8 cellular contexts compared by ENCODE assay signal in genomic region chr13:59318320-59318930, GRCh38.
DNase-seq lines count a peak whose midpoint lies in the region; ATAC-seq, FAIRE-seq and TF ChIP-seq lines count a peak whose summit lies in the region.

No MANE protein-coding gene starts in this region.

- no peak for TF ChIP-seq POLR2A in K562 (conservative IDR thresholded peaks at IDR 0.05)

- no peak overlapping the region for H3K4me3 Mint-ChIP-seq in stimulated activated memory B cell treated with anti-CD40 and anti-IgM and Interleukin-4, amounts not matched to agents 10 μg/mL and 1 μg/mL and 100 μg/mL, for 72 hours

- BruUV-seq in K562 (replicated peaks; lab: Mats Ljungman, UMichigan): no TSS peak

- peaks cover 4% of the 10 kb centered on the region for H3K9me3 Mint-ChIP-seq in stimulated activated memory B cell treated with anti-CD40 and anti-IgM and Interleukin-4, amounts not matched to agents 10 μg/mL and 1 μg/mL and 100 μg/mL, for 72 hours

- H3K36me3 ChIP-seq in K562 (ENCODE audit: control insufficient read depth, insufficient read depth, low read length): no peaks in the 10 kb centered on the region

- 0% methylated on average over 4 of the region's 4 CpGs for WGBS in K562 (ENCODE audit: insufficient coverage, low coverage, missing lambda C conversion rate)

- POLR2A ChIA-PET in K562 (lab: Yijun Ruan, JAX): no interaction called here

- H3K36me3 Mint-ChIP-seq in stimulated activated memory B cell treated with anti-CD40 and anti-IgM and Interleukin-4, amounts not matched to agents 10 μg/mL and 1 μg/mL and 100 μg/mL, for 72 hours: no peaks in the 10 kb centered on the region

- DNase-seq in GOT3 (lab: John Stamatoyannopoulos, UW) (peak; percentile 4), MV-4-11 (lab: John Stamatoyannopoulos, UW) (peak; percentile 46), T-helper 1 cell (peak in 3 of 5 donors; percentile 4 to 18 (median 16)), K562 (ENCODE audit: extremely low read depth in 1 of 4, low spot score in 3 of 4) (peak; percentile 17 to 59 (median 20)), inferior parietal cortex (ENCODE audit: extremely low spot score) (peak; percentile 95)
- DNase-seq in stimulated activated CD4-positive, alpha-beta T cell treated with anti-CD3 and anti-CD28 coated beads, Interleukin-1b, Interleukin-23, amount 100 ng/mL, for 24 hours (ENCODE audit: low read depth in 4 of 4, low spot score in 1 of 4): peak; percentile 18 to 41 (median 33)

- H3K79me2 ChIP-seq in K562 (ENCODE audit: control insufficient read depth, insufficient read depth, low read length): no peaks in the 10 kb centered on the region

- no peaks in the 10 kb centered on the region for H3K4me1 ChIP-seq in K562 (replicated peaks in 1 of 2; ENCODE audit: control insufficient read depth in 2 of 2, insufficient read depth in 2 of 2, low read length in 2 of 2)

- no peak overlapping the region for H3K4me2 ChIP-seq in K562 (ENCODE audit: insufficient read depth, low read length)

- no peaks in the 10 kb centered on the region for H3K9me3 ChIP-seq in K562 (replicated peaks; ENCODE audit: control insufficient read depth, insufficient read depth, low read depth, low read length)

- H3K4me3 ChIP-seq in K562: no peak overlapping the region

- H3K9ac ChIP-seq in K562 (ENCODE audit: insufficient read depth in 1 of 2, low read depth in 2 of 2, low read length in 2 of 2): no peak overlapping the region

- CTCF ChIA-PET in K562 (lab: Yijun Ruan, JAX; ENCODE audit: low intra/inter-chr PET ratio): no interaction called here

- H3K4me1 Mint-ChIP-seq in stimulated activated memory B cell treated with anti-CD40 and anti-IgM and Interleukin-4, amounts not matched to agents 10 μg/mL and 1 μg/mL and 100 μg/mL, for 72 hours: no peaks in the 10 kb centered on the region

- intact Hi-C loops in K562 (cut with micrococcal nuclease): no loop called here

- in situ Hi-C loops in K562 (cut with MboI): no loop called here

- H4K20me1 ChIP-seq in K562 (replicated peaks; ENCODE audit: control insufficient read depth, insufficient read depth, low read length): no peaks in the 10 kb centered on the region

- ATAC-seq in K562: peak; percentile 71
- no peak for ATAC-seq in stimulated activated memory B cell treated with anti-CD40 and anti-IgM and Interleukin-4, amounts not matched to agents 10 μg/mL and 1 μg/mL and 100 μg/mL, for 72 hours

- TF ChIP-seq RAD21 in K562 (CRISPR knock-in tag; conservative IDR thresholded peaks at IDR 0.05 in 1 of 2, IDR thresholded peaks at IDR 0.05 in 1 of 2): peak; percentile 23 to 49; a peak in 2 of 4 replicates

- no peak overlapping the region for H2AFZ ChIP-seq in K562 (ENCODE audit: low read depth, low read length)

- no peak for TF ChIP-seq EP300 in K562 (IDR thresholded peaks at IDR 0.05; ENCODE audit: low read length)

- H3K27me3 Mint-ChIP-seq in stimulated activated memory B cell treated with anti-CD40 and anti-IgM and Interleukin-4, amounts not matched to agents 10 μg/mL and 1 μg/mL and 100 μg/mL, for 72 hours: no peaks in the 10 kb centered on the region

- H3K27ac ChIP-seq in K562 (ENCODE audit: extremely low read depth, low read depth, low read length): no peak overlapping the region

- FAIRE-seq in G401.6 (lab: Jason Lieb, UNC): peak; percentile 19
- FAIRE-seq in K562 (lab: Jason Lieb, UNC): peak; percentile 37

- no peaks in the 10 kb centered on the region for H3K27me3 ChIP-seq in K562 (ENCODE audit: control insufficient read depth in 2 of 2, insufficient read depth in 2 of 2, low read length in 2 of 2)

- H3K27ac Mint-ChIP-seq in stimulated activated memory B cell treated with anti-CD40 and anti-IgM and Interleukin-4, amounts not matched to agents 10 μg/mL and 1 μg/mL and 100 μg/mL, for 72 hours: no peak overlapping the region

- H3K9me1 ChIP-seq in K562 (ENCODE audit: control insufficient read depth, insufficient read depth, low read length): no peaks in the 10 kb centered on the region

- TF ChIP-seq CTCF in K562 (IDR thresholded peaks at IDR 0.05 in 2 of 3, conservative IDR thresholded peaks at IDR 0.05 in 1 of 3; ENCODE audit: insufficient read depth in 2 of 3, low read depth in 1 of 3, low read length in 3 of 3): peak; percentile 34 to 66 (median 54)

TF ChIP-seq in K562, 482 proteins besides CTCF, POLR2A, EP300 and RAD21:
- peak; percentile 34; the same call in 1 of the 2 replicates for TF ChIP-seq SMC3 (conservative IDR thresholded peaks at IDR 0.05; ENCODE audit: insufficient read depth, low read depth, low read length)
- no peak for TF ChIP-seq CC2D1A (IDR thresholded peaks at IDR 0.05)
- no peak for TF ChIP-seq PRDM10 (IDR thresholded peaks at IDR 0.05; ENCODE audit: partially characterized antibody)
- TF ChIP-seq SP2 (IDR thresholded peaks at IDR 0.05; ENCODE audit: extremely low read depth, low read depth, low read length, poor library complexity, severe bottlenecking): no peak

Comparison
In these comparisons a context has a peak if more than half of its experiments do, and no peak if none do; other contexts are left out.
1. DNase-seq: peak in every context shown above with its lines; median percentile 95 in inferior parietal cortex; 46 in MV-4-11; 33 in stimulated activated CD4-positive, alpha-beta T cell treated with anti-CD3 and anti-CD28 coated beads, Interleukin-1b, Interleukin-23, amount 100 ng/mL, for 24 hours; 20 in K562; 16 in T-helper 1 cell; 4 in GOT3.